In the genomic region with DNA sequence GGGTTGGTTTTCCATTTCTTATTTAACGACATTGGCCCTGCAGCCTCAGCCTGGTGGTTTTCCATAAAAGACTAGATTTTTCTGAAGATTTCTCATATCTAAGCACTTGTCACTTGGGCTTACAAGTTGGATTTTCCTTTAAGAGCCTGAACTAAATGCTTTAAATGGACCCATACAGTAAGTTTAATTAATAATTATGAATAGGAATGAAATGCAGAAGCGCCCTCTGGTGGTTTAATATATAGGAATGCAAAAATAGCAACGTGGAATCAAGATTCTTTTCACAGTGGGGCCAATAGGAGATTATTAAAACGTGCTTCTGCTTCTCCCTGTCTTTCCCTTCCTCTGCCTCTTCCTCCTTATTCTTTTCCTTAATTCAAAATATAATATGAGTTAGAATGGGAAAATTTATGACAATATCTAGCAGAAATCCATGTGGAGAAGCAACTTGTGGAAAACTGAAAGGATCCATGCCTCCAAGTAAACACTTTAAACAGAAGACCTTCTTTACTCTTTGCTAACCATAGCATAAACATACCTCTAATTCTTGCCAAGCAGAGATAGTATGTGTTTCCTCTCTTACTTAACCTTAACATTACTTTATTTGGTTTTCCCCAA, we compare ENCODE assay signal across 8 cellular contexts.
A peak's percentile ranks its signal among the peaks of the same experiment; 100 is the strongest.
DNase-seq lines count a peak whose midpoint lies in the region; ATAC-seq, FAIRE-seq and TF ChIP-seq lines count a peak whose summit lies in the region.

No MANE protein-coding gene starts in this region.

- WGBS in small intestine, 3 donors: 20 to 23% (median 23%) methylated on average over 4 of the region's 4 CpGs

- H4K20me1 ChIP-seq in HCT116 (ENCODE audit: insufficient read depth): no peaks in the 10 kb centered on the region

- TF ChIP-seq CTCF in HCT116 (IDR thresholded peaks at IDR 0.05 in 2 of 3, conservative IDR thresholded peaks at IDR 0.05 in 1 of 3; ENCODE audit: borderline replicate concordance in 1 of 3, insufficient read depth in 1 of 3, low read depth in 2 of 3, low read length in 2 of 3) (peak; percentile 3 to 54 (median 29); a peak in 3 of 6 replicates), fibroblast of the aortic adventitia (IDR thresholded peaks at IDR 0.05; ENCODE audit: insufficient read depth, low read length) (peak; percentile 47)

- no peak overlapping the region for H3K9ac ChIP-seq in HCT116 (ENCODE audit: low read length)

- H3K4me2 ChIP-seq in HCT116 (ENCODE audit: low read length): no peak overlapping the region

- H3K27ac ChIP-seq in HCT116 (ENCODE audit: low read depth, low read length): no peak overlapping the region
- no peak overlapping the region for H3K27ac ChIP-seq in small intestine (ENCODE audit: low read depth in 1 of 2, low read length in 1 of 2)

- no TSS peak for BruUV-seq in HCT116 (replicated peaks; lab: Mats Ljungman, UMichigan)

- intact Hi-C loops in HCT116 (cut with micrococcal nuclease): loop anchor here (1.0 kb wide), 1 partner anchor 341 kb away; no protein-coding TSS in a partner anchor

- H3K4me3 ChIP-seq in HCT116 (replicated peaks in 1 of 2; ENCODE audit: low read depth in 1 of 2, low read length in 2 of 2) (no peak overlapping the region), fibroblast of the aortic adventitia (ENCODE audit: low read depth, low read length) (no peak overlapping the region), small intestine (ENCODE audit: low read depth in 1 of 2, low read length in 2 of 2) (no peak overlapping the region)

- no peaks in the 10 kb centered on the region for H3K79me2 ChIP-seq in HCT116 (ENCODE audit: insufficient read depth, low read length)

- RAD21 ChIA-PET in HCT116 (lab: Charles Lee; ENCODE audit: low non-redundant PET in 1 of 2, low total read pairs in 2 of 2, uncharacterized antibody in 2 of 2, unreplicated experiment in 2 of 2): no interaction called here

- no peak for ATAC-seq in HCT116
- no peak for ATAC-seq in GM19467 (IDR thresholded peaks at IDR 0.05; ENCODE audit: unreplicated experiment)
- ATAC-seq in HG02610 (IDR thresholded peaks at IDR 0.05; ENCODE audit: unreplicated experiment): no peak

- no peak for TF ChIP-seq POLR2A in HCT116 (IDR thresholded peaks at IDR 0.05; ENCODE audit: borderline replicate concordance, extremely low read depth, insufficient read depth, insufficient read length)

- no peak overlapping the region for H2AFZ ChIP-seq in HCT116 (ENCODE audit: low read depth, low read length, poor library complexity, severe bottlenecking)

- H3K36me3 ChIP-seq in HCT116 (ENCODE audit: control insufficient read depth in 1 of 2, insufficient read depth in 2 of 2, low read length in 2 of 2): no peaks in the 10 kb centered on the region
- H3K36me3 ChIP-seq in small intestine (ENCODE audit: control insufficient read depth in 2 of 2, insufficient read depth in 2 of 2, low read length in 2 of 2): no peaks in the 10 kb centered on the region

- no peak for FAIRE-seq in small intestine (lab: Jason Lieb, UNC)

- TF ChIP-seq RAD21 in HCT116 (IDR thresholded peaks at IDR 0.05; ENCODE audit: low read depth): no peak

- CTCF ChIA-PET in HCT116 (lab: Charles Lee): interaction anchor here (1.2 to 1.8 kb wide), 2 partner anchors 341 kb away, joined by 8 to 11 read pairs; no protein-coding TSS in a partner anchor

- no peaks in the 10 kb centered on the region for H3K9me2 ChIP-seq in HCT116 (ENCODE audit: insufficient read depth)

- DNase-seq in AG20443 (ENCODE audit: low spot score): peak; percentile 10
- no peak for DNase-seq in HCT116 (ENCODE audit: low read depth, low spot score)
- DNase-seq in OCI-M1 (lab: John Stamatoyannopoulos, UW): peak; percentile 68
- peak; percentile 32 for DNase-seq in fibroblast of the aortic adventitia (ENCODE audit: low read depth)
- peak; percentile 27 for DNase-seq in small intestine
- no peak for DNase-seq in activated CD8-positive, alpha-beta memory T cell treated with anti-CD3 and anti-CD28 coated beads for 24 hours

- no peaks in the 10 kb centered on the region for H3K4me1 ChIP-seq in HCT116 (ENCODE audit: control insufficient read depth in 1 of 2, insufficient read depth in 2 of 2, low read length in 2 of 2)
- H3K4me1 ChIP-seq in small intestine (ENCODE audit: control insufficient read depth in 2 of 2, insufficient read depth in 1 of 2, low read depth in 1 of 2, low read length in 1 of 2): no peaks in the 10 kb centered on the region

- POLR2A ChIA-PET in HCT116 (lab: Charles Lee): no interaction called here

- H3K27me3 ChIP-seq in HCT116 (ENCODE audit: insufficient read depth, low read length) (no peaks in the 10 kb centered on the region), small intestine (ENCODE audit: control insufficient read depth in 2 of 2, insufficient read depth in 2 of 2, low read length in 2 of 2) (no peaks in the 10 kb centered on the region)

- H3K9me3 ChIP-seq in HCT116 (ENCODE audit: control insufficient read depth in 1 of 2, insufficient read depth in 1 of 2, low read depth in 1 of 2, low read length in 2 of 2) (peaks cover 0 to 6% of the 10 kb centered on the region in 2 experiments; a peak in 1 of 4 replicates), small intestine (ENCODE audit: control insufficient read depth, low read depth) (no peaks in the 10 kb centered on the region)

TF ChIP-seq in HCT116, 20 proteins besides CTCF, POLR2A, EP300 and RAD21:
- no peak for TF ChIP-seq SRF (IDR thresholded peaks at IDR 0.05; ENCODE audit: low read depth)
- TF ChIP-seq ZFX (IDR thresholded peaks at IDR 0.05): no peak
- TF ChIP-seq FOSL1 (IDR thresholded peaks at IDR 0.05; ENCODE audit: low read depth): no peak
- no peak for TF ChIP-seq ELF1 (IDR thresholded peaks at IDR 0.05; ENCODE audit: borderline replicate concordance, low read depth)
- TF ChIP-seq TCF7L2 (IDR thresholded peaks at IDR 0.05; ENCODE audit: borderline replicate concordance, extremely low read depth, insufficient read depth, insufficient read length): no peak
- no peak for TF ChIP-seq EZH2phosphoT487 (IDR thresholded peaks at IDR 0.05; ENCODE audit: borderline replicate concordance)
- TF ChIP-seq, protein P1, sequence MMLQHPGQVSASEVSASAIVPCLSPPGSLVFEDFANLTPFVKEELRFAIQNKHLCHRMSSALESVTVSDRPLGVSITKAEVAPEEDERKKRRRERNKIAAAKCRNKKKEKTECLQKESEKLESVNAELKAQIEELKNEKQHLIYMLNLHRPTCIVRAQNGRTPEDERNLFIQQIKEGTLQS (IDR thresholded peaks at IDR 0.05): no peak

Comparison
In these comparisons a context has a peak if more than half of its experiments do, and no peak if none do; other contexts are left out.
1. DNase-seq: peak in AG20443 (single experiment), OCI-M1 (single experiment), fibroblast of the aortic adventitia (single experiment) and small intestine (single experiment); none in HCT116 (single experiment) and activated CD8-positive, alpha-beta memory T cell treated with anti-CD3 and anti-CD28 coated beads for 24 hours (single experiment).